In genomic region chr9:99025616-99026270, GRCh38 we compare ENCODE assay signal across 12 cellular contexts.
"Had no signal": no experiment of that assay in that cellular context is flagged by ENCODE, and none has a peak within 500 bp of the region (broad histone marks: within the 10 kb centered on the region; RNA-seq: fewer than 3 reads in every experiment).

No MANE protein-coding gene starts in this region.

- H3K36me3 Mint-ChIP-seq: activated naive CD8-positive, alpha-beta T cell treated with anti-CD3 and anti-CD28 coated beads for 36 hours had no signal

- H3K27ac Mint-ChIP-seq: activated CD4-positive, alpha-beta memory T cell treated with anti-CD3 and anti-CD28 coated beads, Interleukin-2, amount 10 ng/mL, durations not matched to agents 7 days and 5 days; activated naive CD8-positive, alpha-beta T cell treated with anti-CD3 and anti-CD28 coated beads for 36 hours; stimulated activated naive CD8-positive, alpha-beta T cell treated with anti-CD3 and anti-CD28 coated beads, Interleukin-15, Interleukin-2, amounts not matched to agents 100 ng/mL and 50 ng/mL, for 24 hours had no signal

- DNase-seq: activated CD4-positive, alpha-beta memory T cell treated with anti-CD3 and anti-CD28 coated beads, Interleukin-2, amount 10 ng/mL, durations not matched to agents 7 days and 5 days; activated effector memory CD4-positive, alpha-beta T cell treated with anti-CD3 and anti-CD28 coated beads, Interleukin-2, amount 50 U/mL, for 16 hours; activated naive CD8-positive, alpha-beta T cell treated with anti-CD3 and anti-CD28 coated beads for 36 hours; aorta; dorsolateral prefrontal cortex; esophagus squamous epithelium; foreskin fibroblast; sigmoid colon; SW 1271; testis; uterus had no signal

- H3K27me3 Mint-ChIP-seq: activated naive CD8-positive, alpha-beta T cell treated with anti-CD3 and anti-CD28 coated beads for 36 hours; stimulated activated naive CD8-positive, alpha-beta T cell treated with anti-CD3 and anti-CD28 coated beads, Interleukin-15, Interleukin-2, amounts not matched to agents 100 ng/mL and 50 ng/mL, for 24 hours had no signal

- H3K27me3 ChIP-seq: esophagus squamous epithelium, sigmoid colon, testis, uterus had no signal

- H3K4me3 ChIP-seq: dorsolateral prefrontal cortex, esophagus squamous epithelium, sigmoid colon, testis, uterus had no signal

- H3K4me3 Mint-ChIP-seq: activated CD4-positive, alpha-beta memory T cell treated with anti-CD3 and anti-CD28 coated beads, Interleukin-2, amount 10 ng/mL, durations not matched to agents 7 days and 5 days; activated naive CD8-positive, alpha-beta T cell treated with anti-CD3 and anti-CD28 coated beads for 36 hours; stimulated activated naive CD8-positive, alpha-beta T cell treated with anti-CD3 and anti-CD28 coated beads, Interleukin-15, Interleukin-2, amounts not matched to agents 100 ng/mL and 50 ng/mL, for 24 hours had no signal

- H3K36me3 ChIP-seq: uterus had no signal

- H3K9me3 Mint-ChIP-seq: activated CD4-positive, alpha-beta memory T cell treated with anti-CD3 and anti-CD28 coated beads, Interleukin-2, amount 10 ng/mL, durations not matched to agents 7 days and 5 days; activated naive CD8-positive, alpha-beta T cell treated with anti-CD3 and anti-CD28 coated beads for 36 hours; stimulated activated naive CD8-positive, alpha-beta T cell treated with anti-CD3 and anti-CD28 coated beads, Interleukin-15, Interleukin-2, amounts not matched to agents 100 ng/mL and 50 ng/mL, for 24 hours had no signal
